Comparison of ENCODE assay signal across 8 cellular contexts in genomic region chr10:100998991-100999741, GRCh38. TPM values are rescaled to one million over a fixed set of nuclear protein-coding genes. Genes with fewer than 3 reads are reported as not detected.
DNase-seq lines count a peak whose midpoint lies in the region; ATAC-seq and TF ChIP-seq lines count a peak whose summit lies in the region.

No MANE protein-coding gene starts in this region.

- TF ChIP-seq RAD21 in neural cell (conservative IDR thresholded peaks at IDR 0.05) = peak; percentile 65

- peak overlapping the region; percentile 69 for H3K4me2 ChIP-seq in neural cell (ENCODE audit: low read length)

- no peaks in the 10 kb centered on the region for H3K27me3 ChIP-seq in Peyer's patch
- peaks cover 10% of the 10 kb centered on the region for H3K27me3 ChIP-seq in neural cell (ENCODE audit: insufficient read depth, low read depth, low read length)
- H3K27me3 ChIP-seq in stomach smooth muscle (ENCODE audit: control insufficient read depth in 1 of 2, insufficient read depth in 2 of 2, low read length in 2 of 2) = no peaks in the 10 kb centered on the region

- H3K4me3 ChIP-seq in Peyer's patch (peak overlapping the region; percentile 75 to 96 (median 79)), fibroblast of villous mesenchyme (ENCODE audit: low read depth, low read length) (peak overlapping the region; percentile 91), neural cell (ENCODE audit: low read length) (peak overlapping the region; percentile 88), stomach smooth muscle (ENCODE audit: low read length in 2 of 2) (peak overlapping the region; percentile 69 to 90)

- no peaks in the 10 kb centered on the region for H3K9me3 Mint-ChIP-seq in CD14-positive monocyte

- H3K27ac ChIP-seq in Peyer's patch = peak overlapping the region; percentile 95 to 100 (median 96)
- peak overlapping the region; percentile 85 for H3K27ac ChIP-seq in neural cell (ENCODE audit: low read length)
- peak overlapping the region; percentile 95 for H3K27ac ChIP-seq in stomach smooth muscle (ENCODE audit: low read length)

- H3K27me3 Mint-ChIP-seq in CD14-positive monocyte (ENCODE audit: low read depth in 3 of 3) = peaks cover 0 to 5% (median 4%) of the 10 kb centered on the region in 3 donors

- H3K9ac ChIP-seq in neural cell (ENCODE audit: low read length) (peak overlapping the region; percentile 96), stomach smooth muscle (ENCODE audit: low read length in 2 of 2) (peak overlapping the region; percentile 81 to 88)

- H3K4me1 ChIP-seq in Peyer's patch = peaks cover 0 to 44% (median 13%) of the 10 kb centered on the region in 4 donors
- H3K4me1 ChIP-seq in stomach smooth muscle (ENCODE audit: control insufficient read depth, insufficient read depth, low read length) = peaks cover 56% of the 10 kb centered on the region

- peaks cover 22% of the 10 kb centered on the region for H3K79me2 ChIP-seq in neural cell (replicated peaks; ENCODE audit: insufficient read depth, low read length)

- peak overlapping the region in 5 of 7 donors; percentile 24 to 90 (median 83) for H3K27ac Mint-ChIP-seq in CD14-positive monocyte

- TF ChIP-seq POLR2A in GM19193 (IDR thresholded peaks at IDR 0.05; ENCODE audit: extremely low read depth, insufficient read depth, insufficient read length) (peak; percentile 21), Peyer's patch (IDR thresholded peaks at IDR 0.05) (peak; percentile 46 to 47)

- H3K9me3 ChIP-seq in Peyer's patch (no peaks in the 10 kb centered on the region), neural cell (ENCODE audit: low read length) (no peaks in the 10 kb centered on the region), stomach smooth muscle (ENCODE audit: control insufficient read depth in 2 of 2, low read length in 2 of 2) (no peaks in the 10 kb centered on the region)

- peak; percentile 42 for ATAC-seq in HG03520 (IDR thresholded peaks at IDR 0.05; ENCODE audit: unreplicated experiment)

- no peaks in the 10 kb centered on the region for H3K9me2 ChIP-seq in neural cell (ENCODE audit: insufficient read depth, low read length)

- TF ChIP-seq EP300 in neural cell (conservative IDR thresholded peaks at IDR 0.05; ENCODE audit: poor library complexity, severe bottlenecking) = peak; percentile 33

- no peaks in the 10 kb centered on the region for H3F3A ChIP-seq in neural cell (ENCODE audit: insufficient read depth, low read length, poor library complexity, severe bottlenecking)

- peak overlapping the region; percentile 95 to 98 for H3K4me3 Mint-ChIP-seq in CD14-positive monocyte

- H3K36me3 Mint-ChIP-seq in CD14-positive monocyte = peaks cover 0 to 6% of the 10 kb centered on the region in 2 donors

- peak overlapping the region; percentile 85 for H2AFZ ChIP-seq in neural cell (ENCODE audit: low read depth, low read length)

- DNase-seq in CD14-positive monocyte (ENCODE audit: low spot score) = peak; percentile 74
- peak; percentile 71 to 89 (median 88) for DNase-seq in Peyer's patch
- peak; percentile 71 for DNase-seq in activated effector memory CD4-positive, alpha-beta T cell treated with Interleukin-2 at 50 U/mL for 16 hours
- DNase-seq in fibroblast of villous mesenchyme (ENCODE audit: low read depth) = peak; percentile 80

- peak; percentile 99 for TF ChIP-seq CTCF in CD14-positive monocyte (IDR thresholded peaks at IDR 0.05)
- peak; percentile 93 to 98 (median 96) for TF ChIP-seq CTCF in Peyer's patch (IDR thresholded peaks at IDR 0.05)
- TF ChIP-seq CTCF in fibroblast of villous mesenchyme (IDR thresholded peaks at IDR 0.05; ENCODE audit: insufficient read depth, low read depth, low read length) = peak; percentile 81
- peak; percentile 96 for TF ChIP-seq CTCF in neural cell (IDR thresholded peaks at IDR 0.05; ENCODE audit: poor library complexity, severe bottlenecking)

- peaks cover 39% of the 10 kb centered on the region for H3K4me1 Mint-ChIP-seq in CD14-positive monocyte

- H4K20me1 ChIP-seq in neural cell (ENCODE audit: insufficient read depth) = no peaks in the 10 kb centered on the region

- H3K36me3 ChIP-seq in Peyer's patch (peaks cover 0 to 13% (median 0%) of the 10 kb centered on the region in 3 donors), neural cell (ENCODE audit: insufficient read depth, low read length) (no peaks in the 10 kb centered on the region), stomach smooth muscle (ENCODE audit: control insufficient read depth in 2 of 2, insufficient read depth in 2 of 2, low read length in 2 of 2) (peaks cover 14 to 16% of the 10 kb centered on the region in 2 donors)

- intact Hi-C loops in CD14-positive monocyte (cut with micrococcal nuclease) = no loop called here

TF ChIP-seq in neural cell, 6 proteins besides CTCF, POLR2A, EP300 and RAD21:
- TF ChIP-seq MXI1 (conservative IDR thresholded peaks at IDR 0.05; ENCODE audit: poor library complexity, severe bottlenecking) (peak; percentile 65), SMC3 (conservative IDR thresholded peaks at IDR 0.05; ENCODE audit: poor library complexity) (peak; percentile 78), TAF1 (IDR thresholded peaks at IDR 0.05; ENCODE audit: low read depth) (peak; percentile 54), EZH2 (IDR thresholded peaks at IDR 0.05; ENCODE audit: borderline replicate concordance, insufficient read depth, low read length, poor library complexity, severe bottlenecking) (no peak), POLR2AphosphoS5 (IDR thresholded peaks at IDR 0.05) (peak; percentile 79), REST (IDR thresholded peaks at IDR 0.05; ENCODE audit: borderline replicate concordance) (peak; percentile 25)

RNA-seq across cellular contexts. Expression of gene LZTS2, which starts 0.4 kb away (rescaled TPM):
- polyA plus RNA-seq in CD14-positive monocyte = 1 to 10 TPM; 2.8 to 3.3 TPM
- total RNA-seq in Peyer's patch = 10 to 100 TPM; 28.0 to 57.4 (median 47.1) TPM
- 87.7 and 134 TPM in 2 replicates for total RNA-seq in fibroblast of villous mesenchyme
- polyA plus RNA-seq in neural cell = 40.1 and 58.4 TPM in 2 replicates
- 27.4 and 31.2 TPM in 2 replicates for polyA minus RNA-seq in neural cell

RNA-seq across cellular contexts. Expression of gene TWNK, which starts 11.8 kb away (rescaled TPM):
- polyA plus RNA-seq in CD14-positive monocyte (under 1 TPM; 0.31 to 0.69 TPM), neural cell (4.2 and 4.8 TPM in 2 replicates)
- total RNA-seq in Peyer's patch (10 to 100 TPM in 1 of 4 donors, 1 to 10 TPM in 3; 3.8 to 18.2 (median 4.4) TPM), fibroblast of villous mesenchyme (3.2 and 3.9 TPM in 2 replicates)
- 5.6 TPM in 2 replicates for polyA minus RNA-seq in neural cell

RNA-seq across cellular contexts. Expression of gene MRPL43, which starts 11.9 kb away (rescaled TPM):
- 100 to 1,000 TPM in 1 of 2 donors, 10 to 100 TPM in 1; 98.0 to 123 TPM for polyA plus RNA-seq in CD14-positive monocyte
- 10 to 100 TPM; 40.5 to 85.5 (median 61.7) TPM for total RNA-seq in Peyer's patch
- total RNA-seq in fibroblast of villous mesenchyme = 51.8 and 67.3 TPM in 2 replicates
- polyA plus RNA-seq in neural cell = 121 and 122 TPM in 2 replicates
- 44.9 and 47.7 TPM in 2 replicates for polyA minus RNA-seq in neural cell

RNA-seq across cellular contexts. Expression of gene SEMA4G, which starts 29.9 kb away (rescaled TPM):
- polyA plus RNA-seq in CD14-positive monocyte (not detected), neural cell (1.7 TPM in 2 replicates)
- total RNA-seq in Peyer's patch (100 to 1,000 TPM in 3 of 4 donors, 10 to 100 TPM in 1; 16.5 to 233 (median 185) TPM), fibroblast of villous mesenchyme (0.43 and 0.64 TPM in 2 replicates)
- 2.4 and 3.2 TPM in 2 replicates for polyA minus RNA-seq in neural cell

RNA-seq across cellular contexts. Expression of gene PDZD7, which starts 31.8 kb away (rescaled TPM):
- not detected for polyA plus RNA-seq in CD14-positive monocyte
- total RNA-seq in Peyer's patch = 10 to 100 TPM in 3 of 4 donors, under 1 TPM in 1; 0.83 to 58.7 (median 51.3) TPM
- 1.7 and 1.9 TPM in 2 replicates for total RNA-seq in fibroblast of villous mesenchyme
- polyA plus RNA-seq in neural cell = 1.5 and 2.6 TPM in 2 replicates
- polyA minus RNA-seq in neural cell = 2.2 and 2.8 TPM in 2 replicates

Comparison
In these comparisons a context has a peak if more than half of its experiments do, and no peak if none do; other contexts are left out.
1. Peak in every context shown above with its lines: DNase-seq, ATAC-seq, H3K4me3 ChIP-seq and H3K27ac ChIP-seq.